In genomic region chr6:152922706-152923105, GRCh38 we compare ENCODE assay signal across 21 cellular contexts.
DNase-seq lines count a peak whose midpoint lies in the region; ATAC-seq and TF ChIP-seq lines count a peak whose summit lies in the region.
"Had no signal": no experiment of that assay in that cellular context is flagged by ENCODE, and none has a peak within 500 bp of the region (broad histone marks: within the 10 kb centered on the region; RNA-seq: fewer than 3 reads in every experiment).

No MANE protein-coding gene starts in this region.

- H3K4me1 ChIP-seq in heart left ventricle: peaks cover 0 to 3% (median 0%) of the 10 kb centered on the region in 12 donors
- H3K4me1 ChIP-seq in psoas muscle: peaks cover 6% of the 10 kb centered on the region
- no peaks in the 10 kb centered on the region for H3K4me1 ChIP-seq in A673 (ENCODE audit: insufficient read depth, low read length, poor library complexity, severe bottlenecking)
- H3K4me1 ChIP-seq in spleen: no peaks in the 10 kb centered on the region
- H3K4me1 ChIP-seq: A549, BLaER1 had no signal

- H3K36me3 ChIP-seq in heart left ventricle: no peaks in the 10 kb centered on the region
- H3K36me3 ChIP-seq in psoas muscle (ENCODE audit: insufficient read depth in 1 of 2, low read depth in 1 of 2): no peaks in the 10 kb centered on the region
- no peaks in the 10 kb centered on the region for H3K36me3 ChIP-seq in A673 (ENCODE audit: insufficient read depth, low read length, poor library complexity, severe bottlenecking)
- H3K36me3 ChIP-seq in spleen: no peaks in the 10 kb centered on the region
- H3K36me3 ChIP-seq: BLaER1 had no signal

- peak; percentile 97 for ATAC-seq in Right ventricle myocardium inferior
- ATAC-seq in heart left ventricle: peak; percentile 98 to 100 (median 99)
- peak; percentile 100 for ATAC-seq in left ventricle myocardium superior
- peak; percentile 87 to 100 (median 94) for ATAC-seq in psoas muscle
- ATAC-seq: A549, GM12878, HCT116 had no signal

- H3K9me3 ChIP-seq in heart left ventricle (no peaks in the 10 kb centered on the region), psoas muscle (no peaks in the 10 kb centered on the region), A673 (ENCODE audit: low read depth, low read length, poor library complexity, severe bottlenecking) (no peaks in the 10 kb centered on the region), spleen (no peaks in the 10 kb centered on the region)
- H3K9me3 ChIP-seq: A549, BLaER1 had no signal

- TF ChIP-seq CTCF in heart left ventricle (IDR thresholded peaks at IDR 0.05) (no peak), psoas muscle (IDR thresholded peaks at IDR 0.05) (no peak), A673 (conservative IDR thresholded peaks at IDR 0.05; ENCODE audit: low read depth, low read length) (no peak), spleen (IDR thresholded peaks at IDR 0.05 in 8 of 11, conservative IDR thresholded peaks at IDR 0.05 in 3 of 11) (no peak)

- no peaks in the 10 kb centered on the region for H3K36me3 Mint-ChIP-seq in activated naive CD4-positive, alpha-beta T cell treated with anti-CD3 and anti-CD28 coated beads, Interleukin-2, amount 10 ng/mL, durations not matched to agents 7 days and 5 days
- H3K36me3 Mint-ChIP-seq: CD14-positive monocyte; CD4-positive, alpha-beta memory T cell had no signal

- H3K27me3 Mint-ChIP-seq in activated naive CD4-positive, alpha-beta T cell treated with anti-CD3 and anti-CD28 coated beads, Interleukin-2, amount 10 ng/mL, durations not matched to agents 7 days and 5 days: no peaks in the 10 kb centered on the region

- TF ChIP-seq POLR2A in heart left ventricle (IDR thresholded peaks at IDR 0.05) (no peak), spleen (IDR thresholded peaks at IDR 0.05) (no peak)

- H3K27me3 ChIP-seq in heart left ventricle (no peaks in the 10 kb centered on the region), psoas muscle (ENCODE audit: insufficient read depth in 3 of 3, low read length in 2 of 3) (no peaks in the 10 kb centered on the region), A673 (replicated peaks; ENCODE audit: insufficient read depth, low read depth, low read length, poor library complexity) (no peaks in the 10 kb centered on the region), spleen (replicated peaks in 1 of 7) (no peaks in the 10 kb centered on the region)
- H3K27me3 ChIP-seq: BLaER1 had no signal

- BruUV-seq in A673 (replicated peaks; lab: Mats Ljungman, UMichigan): no TSS peak

- no peak overlapping the region for H3K27ac Mint-ChIP-seq in activated naive CD4-positive, alpha-beta T cell treated with anti-CD3 and anti-CD28 coated beads, Interleukin-2, amount 10 ng/mL, durations not matched to agents 7 days and 5 days
- H3K27ac Mint-ChIP-seq: CD14-positive monocyte; CD4-positive, alpha-beta memory T cell; HFFc6 had no signal

- H3K9me3 Mint-ChIP-seq in activated naive CD4-positive, alpha-beta T cell treated with anti-CD3 and anti-CD28 coated beads, Interleukin-2, amount 10 ng/mL, durations not matched to agents 7 days and 5 days: no peaks in the 10 kb centered on the region
- H3K9me3 Mint-ChIP-seq: HFFc6 had no signal

- CTCF ChIA-PET in activated naive CD4-positive, alpha-beta T cell treated with anti-CD3 and anti-CD28 coated beads, Interleukin-2, amount 10 ng/mL, durations not matched to agents 7 days and 5 days (lab: Charles Lee): interaction anchor here (1.4 kb wide), 1 partner anchor 24 kb away, joined by 3 read pairs; no protein-coding TSS in a partner anchor
- CTCF ChIA-PET in A673 (lab: Charles Lee): no interaction called here

- intact Hi-C loops in Right ventricle myocardium inferior (cut with DNase I): no loop called here
- intact Hi-C loops in cardiac septum (cut with DNase I): no loop called here
- intact Hi-C loops in heart left ventricle (cut with DNase I): no loop called here
- intact Hi-C loops in left ventricle myocardium superior (cut with micrococcal nuclease): no loop called here
- intact Hi-C loops in psoas muscle (cut with DNase I): no loop called here
- intact Hi-C loops in A673 (cut with micrococcal nuclease; ENCODE audit: unreplicated experiment): no loop called here
- intact Hi-C loops in spleen (cut with DNase I; ENCODE audit: low total_unique reads): loop anchor here (10.0 kb wide), 1 partner anchor 48 kb away; no protein-coding TSS in a partner anchor

- POLR2A ChIA-PET in A673 (lab: Charles Lee; ENCODE audit: low non-redundant PET): interaction anchor here (0.6 kb wide), 1 partner anchor 194 kb away, joined by 3 read pairs; no protein-coding TSS in a partner anchor

- H3K4me3 ChIP-seq in heart left ventricle: no peak overlapping the region
- H3K4me3 ChIP-seq in psoas muscle: no peak overlapping the region
- H3K4me3 ChIP-seq in A673 (ENCODE audit: low read depth, low read length, poor library complexity, severe bottlenecking): no peak overlapping the region
- no peak overlapping the region for H3K4me3 ChIP-seq in spleen
- H3K4me3 ChIP-seq: A549, BLaER1, GM12878 had no signal

- DNase-seq in Right ventricle myocardium inferior (ENCODE audit: missing footprints) (no peak), cardiac septum (ENCODE audit: low spot score) (no peak), heart left ventricle (peak in 4 of 5 donors; percentile 41 to 66 (median 54)), left ventricle myocardium superior (peak; percentile 41), psoas muscle (peak in 1 of 2 donors; percentile 50), A673 (ENCODE audit: low spot score) (no peak), spleen (no peak)
- no peak for DNase-seq in activated naive CD4-positive, alpha-beta T cell treated with anti-CD3 and anti-CD28 coated beads, Interleukin-2, amount 10 ng/mL, durations not matched to agents 7 days and 5 days
- DNase-seq: CD4-positive, alpha-beta memory T cell; DMS153; DMS79; GF-D8; GOT3; H7; HFFc6 had no signal

- H3K4me1 Mint-ChIP-seq in activated naive CD4-positive, alpha-beta T cell treated with anti-CD3 and anti-CD28 coated beads, Interleukin-2, amount 10 ng/mL, durations not matched to agents 7 days and 5 days: no peaks in the 10 kb centered on the region
- H3K4me1 Mint-ChIP-seq: CD14-positive monocyte; CD4-positive, alpha-beta memory T cell had no signal

- peak overlapping the region in 7 of 12 donors; percentile 5 to 74 (median 70) for H3K27ac ChIP-seq in heart left ventricle
- H3K27ac ChIP-seq in psoas muscle: no peak overlapping the region
- H3K27ac ChIP-seq in A673 (ENCODE audit: low read depth, low read length, poor library complexity, severe bottlenecking): no peak overlapping the region
- H3K27ac ChIP-seq in spleen: no peak overlapping the region
- H3K27ac ChIP-seq: 22Rv1, A549, BLaER1 had no signal

- H3K4me3 Mint-ChIP-seq in activated naive CD4-positive, alpha-beta T cell treated with anti-CD3 and anti-CD28 coated beads, Interleukin-2, amount 10 ng/mL, durations not matched to agents 7 days and 5 days: no peak overlapping the region
- H3K4me3 Mint-ChIP-seq: CD14-positive monocyte; CD4-positive, alpha-beta memory T cell; HFFc6 had no signal

- WGBS in heart left ventricle, 4 donors: 58 to 70% (median 64%) methylated on average over 2 of the region's 2 CpGs
- WGBS in psoas muscle, 3 donors: 31 to 54% (median 33%) methylated on average over 2 of the region's 2 CpGs
- WGBS in spleen, 5 donors: 66 to 81% (median 77%) methylated on average over 2 of the region's 2 CpGs

Comparison
In these comparisons a context has a peak if more than half of its experiments do, and no peak if none do; other contexts are left out.
1. DNase-seq: peak in heart left ventricle (4 of 5) and left ventricle myocardium superior (single experiment); none in Right ventricle myocardium inferior (single experiment), cardiac septum (single experiment), activated naive CD4-positive, alpha-beta T cell treated with anti-CD3 and anti-CD28 coated beads, Interleukin-2, amount 10 ng/mL, durations not matched to agents 7 days and 5 days (single experiment), A673 (single experiment) and spleen (single experiment).
2. H3K27ac ChIP-seq: peak in heart left ventricle (7 of 12); none in psoas muscle (single experiment), A673 (single experiment) and spleen (0 of 8).
3. Peak in every context shown above with its lines, with median percentiles within 50 percentile points of each other: ATAC-seq.